ENCODE assay signal across 19 cellular contexts in the genomic region with DNA sequence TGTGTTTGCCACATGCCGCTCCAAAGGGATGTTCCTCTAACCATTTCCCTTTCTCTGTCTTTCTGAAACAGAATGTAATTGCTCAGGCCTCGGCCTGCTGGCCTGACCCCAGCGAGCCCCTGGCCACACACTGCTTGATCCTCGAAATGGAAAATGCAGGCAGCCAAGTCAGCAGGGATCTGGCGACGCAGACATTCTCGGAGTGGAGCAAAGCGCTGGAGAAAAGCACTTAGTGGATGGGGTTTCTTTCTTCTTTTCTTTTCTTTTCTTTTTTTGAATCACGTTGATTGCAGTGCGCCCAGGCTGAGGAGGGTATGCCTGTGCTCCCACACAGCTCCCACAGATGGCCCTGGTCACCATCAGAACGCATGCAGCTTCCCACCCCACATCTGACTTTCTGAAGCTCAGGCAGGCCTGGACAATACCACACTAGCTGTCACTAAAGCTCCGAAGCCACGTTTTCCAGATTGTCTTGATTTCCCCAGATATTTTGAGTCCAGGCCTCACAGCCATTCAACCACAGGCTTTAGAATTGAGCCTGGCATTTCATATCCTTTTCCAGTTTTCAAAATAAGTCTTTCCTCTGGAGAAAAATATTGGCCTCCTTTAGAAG.
DNase-seq lines count a peak whose midpoint lies in the region; ATAC-seq and TF ChIP-seq lines count a peak whose summit lies in the region.
"Had no signal": no experiment of that assay in that cellular context is flagged by ENCODE, and none has a peak within 500 bp of the region (broad histone marks: within the 10 kb centered on the region; RNA-seq: fewer than 3 reads in every experiment).

No MANE protein-coding gene starts in this region.

- TF ChIP-seq EP300 in SK-N-SH (IDR thresholded peaks at IDR 0.05; ENCODE audit: borderline replicate concordance in 1 of 2, low read depth in 1 of 2, low read length in 1 of 2), result peak in 1 of 2 experiments; percentile 10; a peak in 1 of 4 replicates

- TF ChIP-seq CTCF in SK-N-SH (IDR thresholded peaks at IDR 0.05), result no peak
- no peak for TF ChIP-seq CTCF in mesothelial cell of epicardium (IDR thresholded peaks at IDR 0.05; ENCODE audit: unreplicated experiment)
- TF ChIP-seq CTCF in testis (IDR thresholded peaks at IDR 0.05), result no peak

- CTCF ChIA-PET in SK-N-SH (lab: Yijun Ruan, JAX), result interaction anchor here (1.1 to 10.9 kb wide), 6 partner anchors 8 to 261 kb away, joined by 3 to 158 read pairs (median 4); no protein-coding TSS in a partner anchor
- CTCF ChIA-PET in activated CD4-positive, alpha-beta T cell treated with anti-CD3 and anti-CD28 coated beads for 36 hours (lab: Charles Lee), result interaction anchor here (0.6 kb wide), 2 partner anchors 268 to 1872 kb away, joined by 3 to 7 read pairs; no protein-coding TSS in a partner anchor

- no peaks in the 10 kb centered on the region for H3K9me2 ChIP-seq in SK-N-SH

- H3K4me2 ChIP-seq in SK-N-SH, result no peak overlapping the region

- H3K27ac Mint-ChIP-seq in mesothelial cell of epicardium, result peak overlapping the region; percentile 80
- no peak overlapping the region for H3K27ac Mint-ChIP-seq in activated CD4-positive, alpha-beta T cell treated with anti-CD3 and anti-CD28 coated beads for 36 hours
- H3K27ac Mint-ChIP-seq: stimulated activated naive CD8-positive, alpha-beta T cell treated with anti-CD3 and anti-CD28 coated beads, Interleukin-15, Interleukin-2, amounts not matched to agents 100 ng/mL and 50 ng/mL, for 24 hours had no signal

- H3K4me3 ChIP-seq in SK-N-SH (ENCODE audit: low read depth in 2 of 2, low read length in 1 of 2) (no peak overlapping the region), testis (no peak overlapping the region)
- H3K4me3 ChIP-seq: breast epithelium, mucosa of descending colon had no signal

- DNase-seq in SK-N-SH (peak; percentile 63), left ventricle myocardium superior (no peak), mesothelial cell of epicardium (ENCODE audit: low spot score in 2 of 2, unreplicated experiment in 2 of 2) (no peak), testis (peak; percentile 40), hypothalamus (lab: John Stamatoyannopoulos, UW) (no peak)
- DNase-seq in activated CD4-positive, alpha-beta T cell treated with anti-CD3 and anti-CD28 coated beads for 36 hours, result no peak
- no peak for DNase-seq in NK-92 treated with Interleukin-12 subunit alpha and Interleukin-12 subunit beta, amount 100 ng/mL, for 24 hours (lab: John Stamatoyannopoulos, UW)
- DNase-seq: COR-L47; KBM-7; mucosa of descending colon; MV-4-11; NCI-H2029; SIG-M5; stimulated activated CD4-positive, alpha-beta T cell treated with anti-CD3 and anti-CD28 coated beads, Interleukin-2, amount 100 ng/mL, for 24 hours had no signal

- H3K4me1 ChIP-seq in SK-N-SH (ENCODE audit: control insufficient read depth in 1 of 2, insufficient read depth in 2 of 2, low read depth in 1 of 2, low read length in 1 of 2) (peaks cover 0 to 42% of the 10 kb centered on the region in 2 experiments; a peak in 1 of 4 replicates), testis (peaks cover 9% of the 10 kb centered on the region)
- H3K4me1 ChIP-seq: breast epithelium had no signal

- peak; percentile 34; the same call in 1 of the 2 replicates for TF ChIP-seq RAD21 in SK-N-SH (IDR thresholded peaks at IDR 0.05; ENCODE audit: low read length)

- no peaks in the 10 kb centered on the region for H3K36me3 Mint-ChIP-seq in mesothelial cell of epicardium
- no peaks in the 10 kb centered on the region for H3K36me3 Mint-ChIP-seq in activated CD4-positive, alpha-beta T cell treated with anti-CD3 and anti-CD28 coated beads for 36 hours (ENCODE audit: low read depth)

- POLR2A ChIA-PET in SK-N-SH (lab: Yijun Ruan, JAX), result no interaction called here
- POLR2A ChIA-PET in activated CD4-positive, alpha-beta T cell treated with anti-CD3 and anti-CD28 coated beads for 36 hours (lab: Charles Lee), result interaction anchor here (0.5 kb wide), 1 partner anchor 50 kb away, joined by 3 read pairs; no protein-coding TSS in a partner anchor

- TF ChIP-seq POLR2A in testis (IDR thresholded peaks at IDR 0.05), result no peak

- no peaks in the 10 kb centered on the region for H4K20me1 ChIP-seq in SK-N-SH (ENCODE audit: insufficient read depth)

- 46% methylated on average over 12 of the region's 13 CpGs for WGBS in SK-N-SH (ENCODE audit: low lambda C conversion rate)
- WGBS in testis, 2 donors, result 52 to 54% methylated on average over 13 of the region's 13 CpGs

- H3K9ac ChIP-seq in SK-N-SH, result no peak overlapping the region

- H3F3A ChIP-seq in SK-N-SH (replicated peaks; ENCODE audit: insufficient read depth), result no peaks in the 10 kb centered on the region

- H3K27ac ChIP-seq in SK-N-SH (ENCODE audit: low read depth in 2 of 2, low read length in 1 of 2) (peak overlapping the region in 1 of 2 experiments; percentile 80; a peak in 2 of 4 replicates), testis (peak overlapping the region; percentile 44 to 47)
- H3K27ac ChIP-seq: breast epithelium had no signal

- peak; percentile 57 for ATAC-seq in left ventricle myocardium superior
- no peak for ATAC-seq in activated CD4-positive, alpha-beta T cell treated with anti-CD3 and anti-CD28 coated beads for 36 hours
- no peak for ATAC-seq in HG02938 (IDR thresholded peaks at IDR 0.05; ENCODE audit: unreplicated experiment)
- ATAC-seq: activated CD4-positive, CD25-positive, alpha-beta regulatory T cell treated with anti-CD3 and anti-CD28 coated beads, Interleukin-2, amount 50 U/mL, for 24 hours; esophagus mucosa; mucosa of descending colon had no signal

- H3K4me1 Mint-ChIP-seq in mesothelial cell of epicardium, result peaks cover 37% of the 10 kb centered on the region
- H3K4me1 Mint-ChIP-seq in activated CD4-positive, alpha-beta T cell treated with anti-CD3 and anti-CD28 coated beads for 36 hours, result no peaks in the 10 kb centered on the region

- H2AFZ ChIP-seq in SK-N-SH (ENCODE audit: low read depth), result no peak overlapping the region

- H3K9me3 ChIP-seq in SK-N-SH, result no peaks in the 10 kb centered on the region
- no peaks in the 10 kb centered on the region for H3K9me3 ChIP-seq in testis
- H3K9me3 ChIP-seq: breast epithelium, mucosa of descending colon had no signal

- no peak overlapping the region for H3K4me3 Mint-ChIP-seq in mesothelial cell of epicardium
- H3K4me3 Mint-ChIP-seq in activated CD4-positive, alpha-beta T cell treated with anti-CD3 and anti-CD28 coated beads for 36 hours, result no peak overlapping the region
- H3K4me3 Mint-ChIP-seq: stimulated activated naive CD8-positive, alpha-beta T cell treated with anti-CD3 and anti-CD28 coated beads, Interleukin-15, Interleukin-2, amounts not matched to agents 100 ng/mL and 50 ng/mL, for 24 hours had no signal

- H3K9me3 Mint-ChIP-seq in mesothelial cell of epicardium, result peaks cover 7% of the 10 kb centered on the region
- no peaks in the 10 kb centered on the region for H3K9me3 Mint-ChIP-seq in activated CD4-positive, alpha-beta T cell treated with anti-CD3 and anti-CD28 coated beads for 36 hours (ENCODE audit: low read depth)
- H3K9me3 Mint-ChIP-seq: stimulated activated naive CD8-positive, alpha-beta T cell treated with anti-CD3 and anti-CD28 coated beads, Interleukin-15, Interleukin-2, amounts not matched to agents 100 ng/mL and 50 ng/mL, for 24 hours had no signal

- no peaks in the 10 kb centered on the region for H3K79me2 ChIP-seq in SK-N-SH (ENCODE audit: insufficient read depth)

- H3K27me3 ChIP-seq in SK-N-SH (ENCODE audit: insufficient read depth) (no peaks in the 10 kb centered on the region), testis (no peaks in the 10 kb centered on the region)
- H3K27me3 ChIP-seq: breast epithelium had no signal

- intact Hi-C loops in left ventricle myocardium superior (cut with micrococcal nuclease) (loop anchor here (5.0 to 10.0 kb wide), 2 partner anchors 61 to 262 kb away; no protein-coding TSS in a partner anchor), testis (cut with DNase I; ENCODE audit: low total_unique reads) (no loop called here)
- intact Hi-C loops in activated CD4-positive, alpha-beta T cell treated with anti-CD3 and anti-CD28 coated beads for 36 hours (cut with DNase I, micrococcal nuclease), result no loop called here

- no peaks in the 10 kb centered on the region for H3K36me3 ChIP-seq in SK-N-SH (replicated peaks in 1 of 2; ENCODE audit: control insufficient read depth in 1 of 2, insufficient read depth in 2 of 2, low read length in 1 of 2)
- H3K36me3 ChIP-seq in testis (ENCODE audit: low read depth, missing control alignments), result no peaks in the 10 kb centered on the region
- H3K36me3 ChIP-seq: breast epithelium had no signal

- H3K27me3 Mint-ChIP-seq in mesothelial cell of epicardium (ENCODE audit: low read depth), result no peaks in the 10 kb centered on the region
- peaks cover 9% of the 10 kb centered on the region for H3K27me3 Mint-ChIP-seq in activated CD4-positive, alpha-beta T cell treated with anti-CD3 and anti-CD28 coated beads for 36 hours

TF ChIP-seq in SK-N-SH, 30 proteins besides CTCF, POLR2A, EP300 and RAD21:
- TF ChIP-seq SMC3 (IDR thresholded peaks at IDR 0.05; ENCODE audit: low read depth, low read length) (no peak; the same call in 1 of the 2 replicates), MXI1 (IDR thresholded peaks at IDR 0.05; ENCODE audit: low read depth, low read length) (peak; percentile 57; the same call in 1 of the 2 replicates), GATA2 (CRISPR knock-in tag; IDR thresholded peaks at IDR 0.05) (peak; percentile 21; the same call in 1 of the 2 replicates)

Comparison
In these comparisons a context has a peak if more than half of its experiments do, and no peak if none do; other contexts are left out.
1. DNase-seq: peak in SK-N-SH (single experiment) and testis (single experiment); none in left ventricle myocardium superior (single experiment), mesothelial cell of epicardium (0 of 2), activated CD4-positive, alpha-beta T cell treated with anti-CD3 and anti-CD28 coated beads for 36 hours (single experiment), hypothalamus (0 of 51) and NK-92 treated with Interleukin-12 subunit alpha and Interleukin-12 subunit beta, amount 100 ng/mL, for 24 hours (single experiment).